Comparison of ENCODE assay signal across 1 cellular context in the genomic region with DNA sequence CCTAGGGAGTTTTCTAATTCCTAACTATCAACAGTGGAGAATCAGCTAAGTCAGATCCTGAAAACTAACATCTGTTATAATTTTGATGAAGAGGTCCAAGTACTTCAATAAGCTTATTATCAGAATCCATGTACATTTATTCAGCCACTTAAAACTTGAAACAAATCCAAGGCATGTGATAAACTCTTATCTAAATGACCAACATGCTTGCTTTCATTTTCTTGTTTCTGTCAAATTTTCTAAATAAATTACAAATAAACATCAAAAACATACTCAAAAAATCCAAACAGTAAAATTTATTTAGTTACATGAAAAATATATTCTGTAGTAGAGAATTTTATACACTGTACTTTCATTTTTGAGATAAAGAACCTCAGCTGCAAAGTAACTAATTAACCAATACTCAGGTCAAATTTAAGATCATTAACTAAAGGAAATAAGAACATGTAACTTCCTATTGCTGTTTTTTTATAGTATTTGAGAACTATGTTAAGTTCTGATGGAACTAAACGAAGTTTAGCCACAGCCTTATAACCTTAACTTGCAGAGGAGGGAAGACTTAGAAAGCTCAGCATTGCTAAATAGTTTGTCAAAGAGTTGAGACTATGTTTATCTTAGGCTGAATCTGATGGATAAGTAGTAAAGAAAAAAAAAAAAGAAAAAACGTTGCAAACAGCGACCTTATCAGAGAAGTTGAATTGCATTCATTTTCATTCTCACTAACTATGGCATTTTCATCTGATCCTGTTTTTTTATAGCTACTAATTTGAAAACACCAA.
TF ChIP-seq lines count a peak whose summit lies in the region.

No MANE protein-coding gene starts in this region.

TF ChIP-seq in GM23338, 12 proteins besides CTCF, POLR2A, EP300 and RAD21 (continued from another document):
- TF ChIP-seq POLR2AphosphoS5 (IDR thresholded peaks at IDR 0.05; ENCODE audit: low read depth) (no peak), JUNB (IDR thresholded peaks at IDR 0.05; ENCODE audit: unreplicated experiment) (no peak)
